In genomic region chr4:182971702-182972101, GRCh38 we compare ENCODE assay signal across 18 cellular contexts. TPM values are rescaled to one million over a fixed set of nuclear protein-coding genes. Genes with fewer than 3 reads are reported as not detected.
DNase-seq lines count a peak whose midpoint lies in the region; ATAC-seq and TF ChIP-seq lines count a peak whose summit lies in the region.
"Had no signal": no experiment of that assay in that cellular context is flagged by ENCODE, and none has a peak within 500 bp of the region (broad histone marks: within the 10 kb centered on the region; RNA-seq: fewer than 3 reads in every experiment).

No MANE protein-coding gene starts in this region.

- no peak for DNase-seq in SK-N-SH
- DNase-seq in OCI-M1 (lab: John Stamatoyannopoulos, UW), result peak; percentile 27
- no peak for DNase-seq in GM20000 (ENCODE audit: low spot score)
- DNase-seq: AML-193; Caco-2; Calu3; CD4-positive, alpha-beta T cell; CD8-positive, alpha-beta T cell; DMS79; DND-41; EL; GF-D8 had no signal

- H3K79me2 ChIP-seq in SK-N-SH (ENCODE audit: insufficient read depth), result no peaks in the 10 kb centered on the region

- 83% methylated on average over 3 of the region's 3 CpGs for WGBS in SK-N-SH (ENCODE audit: low lambda C conversion rate)

- no peak overlapping the region for H3K9ac ChIP-seq in SK-N-SH
- H3K9ac ChIP-seq: BLaER1 treated with 17β-estradiol and CSF1 and Interleukin-3, amounts not matched to agents 10 nM and 100 nM had no signal

- TF ChIP-seq CTCF in SK-N-SH (IDR thresholded peaks at IDR 0.05), result no peak
- TF ChIP-seq CTCF in GM20000 (IDR thresholded peaks at IDR 0.05; ENCODE audit: extremely low read depth, missing control alignments), result no peak

- no peaks in the 10 kb centered on the region for H3K9me3 ChIP-seq in SK-N-SH
- H3K9me3 ChIP-seq: A549, Caco-2 had no signal

- no peak overlapping the region for H3K4me2 ChIP-seq in SK-N-SH
- H3K4me2 ChIP-seq: A549; BLaER1 treated with 17β-estradiol and CSF1 and Interleukin-3, amounts not matched to agents 10 nM and 100 nM had no signal

- H3K9me2 ChIP-seq in SK-N-SH, result no peaks in the 10 kb centered on the region

- CTCF ChIA-PET in SK-N-SH (lab: Yijun Ruan, JAX), result no interaction called here

- POLR2A ChIA-PET in SK-N-SH (lab: Yijun Ruan, JAX), result no interaction called here

- H3K36me3 ChIP-seq in SK-N-SH (replicated peaks in 1 of 2; ENCODE audit: control insufficient read depth in 1 of 2, insufficient read depth in 2 of 2, low read length in 1 of 2), result no peaks in the 10 kb centered on the region
- H3K36me3 ChIP-seq: BLaER1 treated with 17β-estradiol and CSF1 and Interleukin-3, amounts not matched to agents 10 nM and 100 nM had no signal

- no peak for TF ChIP-seq RAD21 in SK-N-SH (IDR thresholded peaks at IDR 0.05; ENCODE audit: low read length)

- H3F3A ChIP-seq in SK-N-SH (replicated peaks; ENCODE audit: insufficient read depth), result peaks cover 9% of the 10 kb centered on the region

- no peak for ATAC-seq in SK-N-SH treated with all-trans-retinoic acid at 6 μM for 48 hours
- no peak for ATAC-seq in HG02610 (IDR thresholded peaks at IDR 0.05; ENCODE audit: unreplicated experiment)
- ATAC-seq: A549; CD8-positive, alpha-beta T cell had no signal

- no peak overlapping the region for H3K4me3 ChIP-seq in SK-N-SH (ENCODE audit: low read depth in 2 of 2, low read length in 1 of 2)
- H3K4me3 ChIP-seq: A549; BLaER1 treated with 17β-estradiol and CSF1 and Interleukin-3, amounts not matched to agents 10 nM and 100 nM had no signal

- H3K4me1 ChIP-seq in SK-N-SH (ENCODE audit: control insufficient read depth in 1 of 2, insufficient read depth in 2 of 2, low read depth in 1 of 2, low read length in 1 of 2), result peaks cover 0 to 22% of the 10 kb centered on the region in 2 experiments; a peak in 2 of 4 replicates
- H3K4me1 ChIP-seq: Caco-2 had no signal

- TF ChIP-seq EP300 in SK-N-SH (IDR thresholded peaks at IDR 0.05; ENCODE audit: borderline replicate concordance in 1 of 2, low read depth in 1 of 2, low read length in 1 of 2), result no peak

- H3K27me3 ChIP-seq in SK-N-SH (ENCODE audit: insufficient read depth), result no peaks in the 10 kb centered on the region
- H3K27me3 ChIP-seq: BLaER1 treated with 17β-estradiol and CSF1 and Interleukin-3, amounts not matched to agents 10 nM and 100 nM had no signal

- H3K27ac ChIP-seq in SK-N-SH (ENCODE audit: low read depth in 2 of 2, low read length in 1 of 2), result no peak overlapping the region
- H3K27ac ChIP-seq: 22Rv1; A549; BLaER1 treated with 17β-estradiol and CSF1 and Interleukin-3, amounts not matched to agents 10 nM and 100 nM; C4-2B had no signal

- H2AFZ ChIP-seq in SK-N-SH (ENCODE audit: low read depth), result peak overlapping the region; percentile 7; the same call in 1 of the 2 replicates

- no peaks in the 10 kb centered on the region for H4K20me1 ChIP-seq in SK-N-SH (ENCODE audit: insufficient read depth)
- H4K20me1 ChIP-seq: BLaER1 treated with 17β-estradiol and CSF1 and Interleukin-3, amounts not matched to agents 10 nM and 100 nM had no signal

TF ChIP-seq in SK-N-SH, 30 proteins besides CTCF, POLR2A, EP300 and RAD21:
- TF ChIP-seq, protein P1, sequence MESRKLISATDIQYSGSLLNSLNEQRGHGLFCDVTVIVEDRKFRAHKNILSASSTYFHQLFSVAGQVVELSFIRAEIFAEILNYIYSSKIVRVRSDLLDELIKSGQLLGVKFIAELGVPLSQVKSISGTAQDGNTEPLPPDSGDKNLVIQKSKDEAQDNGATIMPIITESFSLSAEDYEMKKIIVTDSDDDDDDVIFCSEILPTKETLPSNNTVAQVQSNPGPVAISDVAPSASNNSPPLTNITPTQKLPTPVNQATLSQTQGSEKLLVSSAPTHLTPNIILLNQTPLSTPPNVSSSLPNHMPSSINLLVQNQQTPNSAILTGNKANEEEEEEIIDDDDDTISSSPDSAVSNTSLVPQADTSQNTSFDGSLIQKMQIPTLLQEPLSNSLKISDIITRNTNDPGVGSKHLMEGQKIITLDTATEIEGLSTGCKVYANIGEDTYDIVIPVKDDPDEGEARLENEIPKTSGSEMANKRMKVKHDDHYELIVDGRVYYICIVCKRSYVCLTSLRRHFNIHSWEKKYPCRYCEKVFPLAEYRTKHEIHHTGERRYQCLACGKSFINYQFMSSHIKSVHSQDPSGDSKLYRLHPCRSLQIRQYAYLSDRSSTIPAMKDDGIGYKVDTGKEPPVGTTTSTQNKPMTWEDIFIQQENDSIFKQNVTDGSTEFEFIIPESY (IDR thresholded peaks at IDR 0.05; ENCODE audit: borderline replicate concordance, low read depth), result no peak
TF ChIP-seq in SK-N-SH: peak in this region for 0.

TF ChIP-seq in SK-N-SH treated with all-trans-retinoic acid at 6 μM for 48 hours, 23 proteins besides CTCF, POLR2A, EP300 and RAD21:
- TF ChIP-seq SNAI2 (CRISPR knock-in tag; IDR thresholded peaks at IDR 0.05) (no peak), ZNF8 (CRISPR knock-in tag; IDR thresholded peaks at IDR 0.05) (no peak), OSR1 (CRISPR knock-in tag; IDR thresholded peaks at IDR 0.05) (no peak), ZFP30 (CRISPR knock-in tag; IDR thresholded peaks at IDR 0.05) (no peak), ZC3H10 (CRISPR knock-in tag; IDR thresholded peaks at IDR 0.05) (no peak), RARB (CRISPR knock-in tag; IDR thresholded peaks at IDR 0.05) (no peak), BACH2 (CRISPR knock-in tag; IDR thresholded peaks at IDR 0.05; ENCODE audit: borderline replicate concordance) (no peak), ARNTL (CRISPR knock-in tag; IDR thresholded peaks at IDR 0.05; ENCODE audit: borderline replicate concordance, low read depth) (no peak), ZNF565 (CRISPR knock-in tag; conservative IDR thresholded peaks at IDR 0.05; ENCODE audit: low read depth) (no peak), ISL1 (CRISPR knock-in tag; IDR thresholded peaks at IDR 0.05) (no peak), GLIS3 (CRISPR knock-in tag; IDR thresholded peaks at IDR 0.05) (no peak), ZFP3 (CRISPR knock-in tag; IDR thresholded peaks at IDR 0.05) (no peak), ZNF70 (CRISPR knock-in tag; IDR thresholded peaks at IDR 0.05) (no peak), TOX (CRISPR knock-in tag; IDR thresholded peaks at IDR 0.05; ENCODE audit: borderline replicate concordance) (no peak), CREB5 (CRISPR knock-in tag; IDR thresholded peaks at IDR 0.05; ENCODE audit: low read depth) (no peak), ESRRG (CRISPR knock-in tag; IDR thresholded peaks at IDR 0.05) (no peak), TCF4 (CRISPR knock-in tag; IDR thresholded peaks at IDR 0.05; ENCODE audit: borderline replicate concordance) (no peak), PPARA (CRISPR knock-in tag; IDR thresholded peaks at IDR 0.05; ENCODE audit: borderline replicate concordance) (no peak)
- TF ChIP-seq, protein P2, sequence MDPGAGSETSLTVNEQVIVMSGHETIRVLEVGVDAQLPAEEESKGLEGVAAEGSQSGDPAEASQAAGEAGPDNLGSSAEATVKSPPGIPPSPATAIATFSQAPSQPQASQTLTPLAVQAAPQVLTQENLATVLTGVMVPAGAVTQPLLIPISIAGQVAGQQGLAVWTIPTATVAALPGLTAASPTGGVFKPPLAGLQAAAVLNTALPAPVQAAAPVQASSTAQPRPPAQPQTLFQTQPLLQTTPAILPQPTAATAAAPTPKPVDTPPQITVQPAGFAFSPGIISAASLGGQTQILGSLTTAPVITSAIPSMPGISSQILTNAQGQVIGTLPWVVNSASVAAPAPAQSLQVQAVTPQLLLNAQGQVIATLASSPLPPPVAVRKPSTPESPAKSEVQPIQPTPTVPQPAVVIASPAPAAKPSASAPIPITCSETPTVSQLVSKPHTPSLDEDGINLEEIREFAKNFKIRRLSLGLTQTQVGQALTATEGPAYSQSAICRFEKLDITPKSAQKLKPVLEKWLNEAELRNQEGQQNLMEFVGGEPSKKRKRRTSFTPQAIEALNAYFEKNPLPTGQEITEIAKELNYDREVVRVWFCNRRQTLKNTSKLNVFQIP (CRISPR knock-in tag; IDR thresholded peaks at IDR 0.05; ENCODE audit: borderline replicate concordance, low read depth), result no peak
- TF ChIP-seq, protein P3, sequence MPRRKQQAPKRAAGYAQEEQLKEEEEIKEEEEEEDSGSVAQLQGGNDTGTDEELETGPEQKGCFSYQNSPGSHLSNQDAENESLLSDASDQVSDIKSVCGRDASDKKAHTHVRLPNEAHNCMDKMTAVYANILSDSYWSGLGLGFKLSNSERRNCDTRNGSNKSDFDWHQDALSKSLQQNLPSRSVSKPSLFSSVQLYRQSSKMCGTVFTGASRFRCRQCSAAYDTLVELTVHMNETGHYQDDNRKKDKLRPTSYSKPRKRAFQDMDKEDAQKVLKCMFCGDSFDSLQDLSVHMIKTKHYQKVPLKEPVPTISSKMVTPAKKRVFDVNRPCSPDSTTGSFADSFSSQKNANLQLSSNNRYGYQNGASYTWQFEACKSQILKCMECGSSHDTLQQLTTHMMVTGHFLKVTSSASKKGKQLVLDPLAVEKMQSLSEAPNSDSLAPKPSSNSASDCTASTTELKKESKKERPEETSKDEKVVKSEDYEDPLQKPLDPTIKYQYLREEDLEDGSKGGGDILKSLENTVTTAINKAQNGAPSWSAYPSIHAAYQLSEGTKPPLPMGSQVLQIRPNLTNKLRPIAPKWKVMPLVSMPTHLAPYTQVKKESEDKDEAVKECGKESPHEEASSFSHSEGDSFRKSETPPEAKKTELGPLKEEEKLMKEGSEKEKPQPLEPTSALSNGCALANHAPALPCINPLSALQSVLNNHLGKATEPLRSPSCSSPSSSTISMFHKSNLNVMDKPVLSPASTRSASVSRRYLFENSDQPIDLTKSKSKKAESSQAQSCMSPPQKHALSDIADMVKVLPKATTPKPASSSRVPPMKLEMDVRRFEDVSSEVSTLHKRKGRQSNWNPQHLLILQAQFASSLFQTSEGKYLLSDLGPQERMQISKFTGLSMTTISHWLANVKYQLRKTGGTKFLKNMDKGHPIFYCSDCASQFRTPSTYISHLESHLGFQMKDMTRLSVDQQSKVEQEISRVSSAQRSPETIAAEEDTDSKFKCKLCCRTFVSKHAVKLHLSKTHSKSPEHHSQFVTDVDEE (CRISPR knock-in tag; IDR thresholded peaks at IDR 0.05), result no peak

RNA-seq across cellular contexts. Expression of gene DCTD, which starts 54.5 kb away (rescaled TPM):
- polyA plus RNA-seq in SK-N-SH (2012; rRNA removed), result 123 and 145 TPM in 2 replicates
- polyA plus RNA-seq in SK-N-SH (2012; cell fraction: cytosol; rRNA removed), result 144 and 145 TPM in 2 replicates
- 170 and 193 TPM in 2 replicates for polyA plus RNA-seq in SK-N-SH (2012; cell fraction: nucleus; rRNA removed)
